In the genomic region with DNA sequence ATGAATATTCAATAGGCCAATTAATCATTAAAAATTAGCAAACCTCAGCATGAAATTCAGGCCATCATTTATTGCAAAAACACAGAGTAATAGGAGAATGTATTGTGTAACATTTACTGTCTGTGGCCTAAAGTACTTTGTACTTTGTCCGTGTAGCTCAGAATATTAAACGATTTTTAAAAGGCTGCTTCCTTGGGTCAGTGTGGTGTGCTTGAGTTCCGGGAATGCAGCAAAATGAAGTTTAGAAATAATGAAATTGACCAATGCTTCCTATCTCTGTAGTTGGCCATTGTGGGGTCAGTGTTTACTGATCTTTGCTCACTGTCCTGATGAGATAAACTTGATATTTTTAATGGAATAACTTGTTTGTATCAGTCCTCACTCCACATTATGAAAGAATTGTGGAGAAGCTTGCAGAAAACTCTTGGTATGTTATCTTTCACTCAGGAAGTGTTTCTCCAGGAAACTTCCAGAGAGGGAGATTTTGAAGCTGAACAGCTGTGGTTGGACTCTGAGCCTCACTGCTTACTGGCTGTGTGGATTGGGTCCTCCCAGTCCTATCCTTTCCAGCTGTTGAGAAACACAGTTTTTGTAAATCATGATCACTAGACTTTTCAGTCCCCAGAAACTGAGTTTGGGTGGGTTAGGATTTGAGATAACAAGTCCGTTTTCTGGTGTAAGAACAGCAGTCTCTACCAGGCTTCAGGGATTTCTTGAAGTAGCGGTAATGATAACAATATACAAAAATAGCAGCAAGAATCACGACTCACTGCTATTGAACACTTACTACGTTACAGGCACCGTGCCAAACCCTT, we compare ENCODE assay signal across 11 cellular contexts. TPM values are rescaled to one million over a fixed set of nuclear protein-coding genes. Genes with fewer than 3 reads are reported as not detected.
DNase-seq lines count a peak whose midpoint lies in the region; ATAC-seq and TF ChIP-seq lines count a peak whose summit lies in the region.
"Had no signal": no experiment of that assay in that cellular context is flagged by ENCODE, and none has a peak within 500 bp of the region (broad histone marks: within the 10 kb centered on the region; RNA-seq: fewer than 3 reads in every experiment).

No MANE protein-coding gene starts in this region.

- H3K4me1 ChIP-seq in fibroblast of lung (ENCODE audit: control insufficient read depth, extremely low read depth, insufficient read depth, low read length) (peaks cover 4% of the 10 kb centered on the region), mesenchymal stem cell (ENCODE audit: control insufficient read depth, insufficient read depth, low read depth, low read length) (no peaks in the 10 kb centered on the region)

- H2AK5ac ChIP-seq in mesenchymal stem cell (ENCODE audit: low read length, severe bottlenecking): no peak overlapping the region

- H2BK5ac ChIP-seq in mesenchymal stem cell (ENCODE audit: low read depth, low read length, poor library complexity, severe bottlenecking): no peak overlapping the region

- no peak for TF ChIP-seq CTCF in AG04450 (IDR thresholded peaks at IDR 0.05; ENCODE audit: low read depth, low read length)
- no peak for TF ChIP-seq CTCF in fibroblast of lung (conservative IDR thresholded peaks at IDR 0.05 in 1 of 2, IDR thresholded peaks at IDR 0.05 in 1 of 2; ENCODE audit: low read depth in 1 of 2, low read length in 2 of 2)

- no peak overlapping the region for H3K4ac ChIP-seq in mesenchymal stem cell (ENCODE audit: low read depth in 1 of 2, low read length in 2 of 2)

- DNase-seq in AG04450 (ENCODE audit: low read depth, low spot score) (peak; percentile 24), fibroblast of lung (ENCODE audit: low read depth in 2 of 2) (peak in 1 of 2 donors; percentile 81), mesenchymal stem cell (peak; percentile 71), DMS153 treated with DMSO at 0.1 percent for 48 hours (lab: John Stamatoyannopoulos, UW; ENCODE audit: unreplicated experiment) (no peak), GM19238 (ENCODE audit: insufficient read length, low spot score) (no peak), COLO829 (ENCODE audit: low spot score) (no peak)
- no peak for DNase-seq in activated T-cell treated with anti-CD3 and anti-CD28 coated beads, Interleukin-2, amount 50 U/mL, for 48 hours
- DNase-seq: NCI-H2029 treated with DMSO at 0.1 percent for 48 hours; stimulated activated CD4-positive, alpha-beta T cell treated with anti-CD3 and anti-CD28 coated beads, Interleukin-4, amount 100 ng/mL, for 1 hour; substantia nigra had no signal

- H3K9ac ChIP-seq in fibroblast of lung (ENCODE audit: insufficient read depth, low read length) (no peak overlapping the region), mesenchymal stem cell (ENCODE audit: low read length) (peak overlapping the region; percentile 9)

- H2AFZ ChIP-seq in fibroblast of lung (ENCODE audit: low read length) (peak overlapping the region; percentile 26), mesenchymal stem cell (ENCODE audit: low read depth, low read length) (no peak overlapping the region)

- H4K91ac ChIP-seq in mesenchymal stem cell (ENCODE audit: low read length): no peak overlapping the region

- H3K4me3 ChIP-seq in AG04450 (ENCODE audit: low read depth, low read length) (no peak overlapping the region), fibroblast of lung (replicated peaks in 1 of 4; ENCODE audit: control extremely low read depth in 1 of 4, insufficient read depth in 1 of 4, low read depth in 3 of 4, low read length in 4 of 4) (peak overlapping the region in 1 of 4 experiments; percentile 18), mesenchymal stem cell (ENCODE audit: insufficient read depth in 1 of 2, low read depth in 1 of 2, low read length in 2 of 2) (peak overlapping the region in 1 of 2 experiments; percentile 5)

- no peaks in the 10 kb centered on the region for H3K79me2 ChIP-seq in fibroblast of lung (ENCODE audit: control insufficient read depth, insufficient read depth, low read length)

- H3K23ac ChIP-seq in mesenchymal stem cell (ENCODE audit: low read length in 2 of 2): no peak overlapping the region

- H3K27ac ChIP-seq in AG04450 (ENCODE audit: low read depth, low read length) (peak overlapping the region; percentile 32), fibroblast of lung (ENCODE audit: insufficient read depth, low read length) (no peak overlapping the region), mesenchymal stem cell (ENCODE audit: low read length, poor library complexity, severe bottlenecking) (no peak overlapping the region)

- no peak overlapping the region for H4K8ac ChIP-seq in mesenchymal stem cell (ENCODE audit: low read length)

- no peak overlapping the region for H2BK12ac ChIP-seq in mesenchymal stem cell (ENCODE audit: low read length in 2 of 2)

- 83% methylated on average over 3 of the region's 8 CpGs for WGBS in mesenchymal stem cell

- no peaks in the 10 kb centered on the region for H4K20me1 ChIP-seq in fibroblast of lung (ENCODE audit: control insufficient read depth, extremely low read depth, insufficient read depth, low read length)

- H3K36me3 ChIP-seq in fibroblast of lung (ENCODE audit: control insufficient read depth, insufficient read depth, low read length) (no peaks in the 10 kb centered on the region), mesenchymal stem cell (ENCODE audit: control insufficient read depth in 1 of 2, insufficient read depth in 2 of 2, low read depth in 1 of 2, low read length in 2 of 2) (peaks cover 0 to 12% of the 10 kb centered on the region in 2 experiments)

- no peak overlapping the region for H2BK15ac ChIP-seq in mesenchymal stem cell (ENCODE audit: low read depth, poor library complexity, severe bottlenecking)

- H3K27me3 ChIP-seq in AG04450 (ENCODE audit: control insufficient read depth, insufficient read depth, low read length) (no peaks in the 10 kb centered on the region), fibroblast of lung (ENCODE audit: control insufficient read depth, insufficient read depth, low read length) (no peaks in the 10 kb centered on the region), mesenchymal stem cell (ENCODE audit: control insufficient read depth in 1 of 2, insufficient read depth in 1 of 2, low read length in 2 of 2) (no peaks in the 10 kb centered on the region)

- POLR2A ChIA-PET in AG04450 (lab: Yijun Ruan, JAX): interaction anchor here (0.8 to 0.9 kb wide), 2 partner anchors 20 to 34 kb away, joined by 4 read pairs; partner anchors contain the start of gene MTARC2

- H3K9me3 ChIP-seq in AG04450 (ENCODE audit: control insufficient read depth, insufficient read depth, low read length) (no peaks in the 10 kb centered on the region), fibroblast of lung (ENCODE audit: control insufficient read depth, insufficient read depth, low read depth, low read length) (no peaks in the 10 kb centered on the region), mesenchymal stem cell (ENCODE audit: control insufficient read depth, low read length) (no peaks in the 10 kb centered on the region)

- H3K79me1 ChIP-seq in mesenchymal stem cell (replicated peaks; ENCODE audit: low read length, poor library complexity, severe bottlenecking): no peaks in the 10 kb centered on the region

- CTCF ChIA-PET in AG04450 (lab: Charles Lee): interaction anchor here (0.7 to 2.1 kb wide), 5 partner anchors 10 to 549 kb away, joined by 3 to 6 read pairs (median 4); partner anchors contain the start of gene MTARC2

- peak; percentile 38 for ATAC-seq in HG03159 (IDR thresholded peaks at IDR 0.05; ENCODE audit: unreplicated experiment)

- no peak overlapping the region for H2BK120ac ChIP-seq in mesenchymal stem cell (ENCODE audit: low read depth, low read length)

- H3K4me2 ChIP-seq in fibroblast of lung (ENCODE audit: extremely low read depth, insufficient read depth, low read length): no peak overlapping the region
- no peak overlapping the region for H3K4me2 ChIP-seq in mesenchymal stem cell (ENCODE audit: low read length, poor library complexity, severe bottlenecking)

- H3K14ac ChIP-seq in mesenchymal stem cell (ENCODE audit: low read length in 2 of 2): no peak overlapping the region

- no peak overlapping the region for H3K18ac ChIP-seq in mesenchymal stem cell (ENCODE audit: low read depth in 1 of 2, low read length in 2 of 2)

RNA-seq across cellular contexts. Expression of gene MTARC1, which starts 19.2 kb away (rescaled TPM):
- polyA plus RNA-seq in AG04450 (2011; rRNA removed) (2.1 and 2.6 TPM in 2 replicates), fibroblast of lung (1.8 and 2.8 TPM in 2 replicates)
- polyA minus RNA-seq in AG04450 (2011; rRNA and poly(A)+ RNA removed): 1.1 and 2.0 TPM in 2 replicates
- 9.6 and 9.8 TPM in 2 replicates for total RNA-seq in fibroblast of lung
- 1.4 and 2.7 TPM in 2 replicates for polyA plus RNA-seq in fibroblast of lung (2012)
- polyA minus RNA-seq in fibroblast of lung (ENCODE audit: low replicate concordance): 1.1 TPM in 1 of 2 replicates, not detected in the other
- polyA plus RNA-seq in mesenchymal stem cell (2013, experiment 1 of 2): 2.4 TPM
- polyA plus RNA-seq in mesenchymal stem cell (2013, experiment 2 of 2): 1.9 TPM

RNA-seq across cellular contexts. Expression of gene MTARC2, which starts 19.4 kb away (rescaled TPM):
- polyA plus RNA-seq in AG04450 (2011; rRNA removed) (2.8 and 2.9 TPM in 2 replicates), fibroblast of lung (7.3 and 14.5 TPM in 2 replicates)
- polyA minus RNA-seq in AG04450 (2011; rRNA and poly(A)+ RNA removed): 1.1 and 1.3 TPM in 2 replicates
- total RNA-seq in fibroblast of lung: 9.0 and 12.6 TPM in 2 replicates
- polyA plus RNA-seq in fibroblast of lung (2012): 5.3 and 10.2 TPM in 2 replicates
- 1.1 and 9.6 TPM in 2 replicates for polyA minus RNA-seq in fibroblast of lung (ENCODE audit: low replicate concordance)
- 5.3 TPM for polyA plus RNA-seq in mesenchymal stem cell (2013, experiment 1 of 2)
- polyA plus RNA-seq in mesenchymal stem cell (2013, experiment 2 of 2): 5.4 TPM

Comparison
In these comparisons a context has a peak if more than half of its experiments do, and no peak if none do; other contexts are left out.
1. DNase-seq: peak in AG04450 (single experiment) and mesenchymal stem cell (single experiment); none in activated T-cell treated with anti-CD3 and anti-CD28 coated beads, Interleukin-2, amount 50 U/mL, for 48 hours (0 of 2), DMS153 treated with DMSO at 0.1 percent for 48 hours (single experiment), GM19238 (single experiment) and COLO829 (single experiment).